ENCODE assay signal across 12 cellular contexts in genomic region chr18:58896734-58897508, GRCh38. TPM values are rescaled to one million over a fixed set of nuclear protein-coding genes. Genes with fewer than 3 reads are reported as not detected.
DNase-seq lines count a peak whose midpoint lies in the region; ATAC-seq and TF ChIP-seq lines count a peak whose summit lies in the region.
"Had no signal": no experiment of that assay in that cellular context is flagged by ENCODE, and none has a peak within 500 bp of the region (broad histone marks: within the 10 kb centered on the region; RNA-seq: fewer than 3 reads in every experiment).

No MANE protein-coding gene starts in this region.

- H2BK5ac ChIP-seq in IMR-90 (ENCODE audit: low read depth, low read length, poor library complexity, severe bottlenecking): no peak overlapping the region

- dilution Hi-C loops in IMR-90 (cut with HindIII; ENCODE audit: low sequenced_read_pairs, unreplicated experiment): no loop called here

- peaks cover 2% of the 10 kb centered on the region for H3K36me3 Mint-ChIP-seq in activated naive CD8-positive, alpha-beta T cell treated with anti-CD3 and anti-CD28 coated beads, Interleukin-2, amount 10 ng/mL, durations not matched to agents 7 days and 5 days
- H3K36me3 Mint-ChIP-seq in activated naive CD8-positive, alpha-beta T cell treated with anti-CD3 and anti-CD28 coated beads, Interleukin-2, amount 50 U/mL, for 24 hours (ENCODE audit: low read depth): no peaks in the 10 kb centered on the region
- H3K36me3 Mint-ChIP-seq in central memory CD8-positive, alpha-beta T cell (ENCODE audit: insufficient read depth): peaks cover 5% of the 10 kb centered on the region
- no peaks in the 10 kb centered on the region for H3K36me3 Mint-ChIP-seq in activated T-helper 2 cell treated with anti-CD3 and anti-CD28 coated beads, Interferon-gamma antibody, Interleukin-2, Interleukin-4, amounts not matched to agents 10 μg/mL and 5 μg/mL and 100 μg/mL, durations not matched to agents 14 hours and 24 hours and 36 hours (ENCODE audit: low read depth)

- POLR2A ChIA-PET in activated naive CD8-positive, alpha-beta T cell treated with anti-CD3 and anti-CD28 coated beads, Interleukin-2, amount 10 ng/mL, durations not matched to agents 7 days and 5 days (lab: Charles Lee): no interaction called here
- POLR2A ChIA-PET in IMR-90 (lab: Charles Lee; ENCODE audit: unreplicated experiment): no interaction called here

- TF ChIP-seq RAD21 in IMR-90 (IDR thresholded peaks at IDR 0.05; ENCODE audit: low read length): no peak

- peaks cover 1% of the 10 kb centered on the region for H3K9me3 Mint-ChIP-seq in activated naive CD8-positive, alpha-beta T cell treated with anti-CD3 and anti-CD28 coated beads, Interleukin-2, amount 10 ng/mL, durations not matched to agents 7 days and 5 days
- no peaks in the 10 kb centered on the region for H3K9me3 Mint-ChIP-seq in activated naive CD8-positive, alpha-beta T cell treated with anti-CD3 and anti-CD28 coated beads, Interleukin-2, amount 50 U/mL, for 24 hours
- no peaks in the 10 kb centered on the region for H3K9me3 Mint-ChIP-seq in central memory CD8-positive, alpha-beta T cell
- no peaks in the 10 kb centered on the region for H3K9me3 Mint-ChIP-seq in activated T-helper 2 cell treated with anti-CD3 and anti-CD28 coated beads, Interferon-gamma antibody, Interleukin-2, Interleukin-4, amounts not matched to agents 10 μg/mL and 5 μg/mL and 100 μg/mL, durations not matched to agents 14 hours and 24 hours and 36 hours
- H3K9me3 Mint-ChIP-seq: activated T-cell treated with anti-CD3 and anti-CD28 coated beads, Interleukin-2, amount 50 U/mL, for 24 hours had no signal

- no peak overlapping the region for H2BK15ac ChIP-seq in IMR-90 (ENCODE audit: low read depth, low read length)

- H3K4me3 ChIP-seq in IMR-90 (ENCODE audit: insufficient read depth, low read depth, low read length): no peak overlapping the region
- H3K4me3 ChIP-seq in thoracic aorta: no peak overlapping the region
- no peak overlapping the region for H3K4me3 ChIP-seq in stomach

- CTCF ChIA-PET in IMR-90 (lab: Yijun Ruan, JAX): interaction anchor here (0.6 kb wide), 1 partner anchor 14 kb away, joined by 3 read pairs; no protein-coding TSS in a partner anchor

- peak; percentile 22 for ATAC-seq in activated naive CD8-positive, alpha-beta T cell treated with anti-CD3 and anti-CD28 coated beads, Interleukin-2, amount 10 ng/mL, durations not matched to agents 7 days and 5 days (ENCODE audit: low read depth)
- ATAC-seq in activated naive CD8-positive, alpha-beta T cell treated with anti-CD3 and anti-CD28 coated beads, Interleukin-2, amount 50 U/mL, for 24 hours: no peak
- ATAC-seq in IMR-90 (ENCODE audit: low read depth) (no peak), thoracic aorta (ENCODE audit: insufficient number of reproducible peaks, low FRiP score, low read depth) (no peak), GM21367 (IDR thresholded peaks at IDR 0.05; ENCODE audit: unreplicated experiment) (no peak)
- ATAC-seq in central memory CD8-positive, alpha-beta T cell (replicated peaks; ENCODE audit: extremely low read depth, poor library complexity, severe bottlenecking): no peak

- H3K79me1 ChIP-seq in IMR-90 (ENCODE audit: low read depth in 1 of 2, low read length in 2 of 2): peaks cover 47 to 83% of the 10 kb centered on the region in 2 experiments

- H4K91ac ChIP-seq in IMR-90 (ENCODE audit: insufficient read depth, low read depth, low read length): no peak overlapping the region

- BruUV-seq in IMR-90 (replicated peaks; lab: Mats Ljungman, UMichigan): no TSS peak

- H2BK20ac ChIP-seq in IMR-90 (ENCODE audit: low read depth, low read length): no peak overlapping the region

- no peak overlapping the region for H3K27ac ChIP-seq in IMR-90 (ENCODE audit: insufficient read depth, low read length)
- peak overlapping the region; percentile 78 to 80 for H3K27ac ChIP-seq in thoracic aorta
- no peak overlapping the region for H3K27ac ChIP-seq in stomach
- H3K27ac ChIP-seq: 22Rv1 had no signal

- H3K4me1 ChIP-seq in IMR-90 (ENCODE audit: control insufficient read depth, insufficient read depth, low read length) (peaks cover 5% of the 10 kb centered on the region), thoracic aorta (ENCODE audit: control insufficient read depth in 1 of 2, low read depth in 2 of 2) (peaks cover 33 to 81% of the 10 kb centered on the region in 2 donors), stomach (peaks cover 0 to 36% (median 15%) of the 10 kb centered on the region in 4 donors)

- TF ChIP-seq EP300 in stomach (IDR thresholded peaks at IDR 0.05): no peak

- peak overlapping the region; percentile 56; the same call in 1 of the 2 replicates for H3K23ac ChIP-seq in IMR-90 (ENCODE audit: low read depth, low read length)

- WGBS in IMR-90 (ENCODE audit: extremely low coverage in 2 of 2, insufficient read length in 1 of 2), 2 experiments: no CpG with 5 or more reads among the region's 8 CpGs
- whole genome bisulfite sequencing in stomach, 5 donors: 78 to 88% (median 82%) methylated on average over 8 of the region's 8 CpGs

- H3K36me3 ChIP-seq in IMR-90 (ENCODE audit: control insufficient read depth, insufficient read depth, low read length) (peaks cover 12% of the 10 kb centered on the region), thoracic aorta (peaks cover 7% of the 10 kb centered on the region), stomach (peaks cover 0 to 27% (median 12%) of the 10 kb centered on the region in 4 donors)

- no peak overlapping the region for H4K5ac ChIP-seq in IMR-90 (ENCODE audit: low read depth, low read length)

- no peak overlapping the region for H2AK9ac ChIP-seq in IMR-90 (replicated peaks; ENCODE audit: low read depth, low read length, poor library complexity)

- peaks cover 12% of the 10 kb centered on the region for H3K27me3 Mint-ChIP-seq in activated naive CD8-positive, alpha-beta T cell treated with anti-CD3 and anti-CD28 coated beads, Interleukin-2, amount 10 ng/mL, durations not matched to agents 7 days and 5 days
- H3K27me3 Mint-ChIP-seq in activated naive CD8-positive, alpha-beta T cell treated with anti-CD3 and anti-CD28 coated beads, Interleukin-2, amount 50 U/mL, for 24 hours: peaks cover 8% of the 10 kb centered on the region
- no peaks in the 10 kb centered on the region for H3K27me3 Mint-ChIP-seq in central memory CD8-positive, alpha-beta T cell
- H3K27me3 Mint-ChIP-seq in activated T-helper 2 cell treated with anti-CD3 and anti-CD28 coated beads, Interferon-gamma antibody, Interleukin-2, Interleukin-4, amounts not matched to agents 10 μg/mL and 5 μg/mL and 100 μg/mL, durations not matched to agents 14 hours and 24 hours and 36 hours (ENCODE audit: low read depth): no peaks in the 10 kb centered on the region

- H3K9me1 ChIP-seq in IMR-90 (ENCODE audit: insufficient read depth, low read length): peaks cover 16% of the 10 kb centered on the region; the same call in 1 of the 2 replicates

- DNase-seq in activated naive CD8-positive, alpha-beta T cell treated with anti-CD3 and anti-CD28 coated beads, Interleukin-2, amount 10 ng/mL, durations not matched to agents 7 days and 5 days: no peak
- no peak for DNase-seq in activated naive CD8-positive, alpha-beta T cell treated with anti-CD3 and anti-CD28 coated beads, Interleukin-2, amount 50 U/mL, for 24 hours
- DNase-seq in IMR-90: no peak
- no peak for DNase-seq in central memory CD8-positive, alpha-beta T cell (ENCODE audit: low spot score in 2 of 2)
- no peak for DNase-seq in thoracic aorta (ENCODE audit: low spot score)
- no peak for DNase-seq in stomach
- DNase-seq in activated T-helper 2 cell treated with anti-CD3 and anti-CD28 coated beads, Interferon-gamma antibody, Interleukin-2, Interleukin-4, amounts not matched to agents 10 μg/mL and 5 μg/mL and 100 μg/mL, durations not matched to agents 14 hours and 24 hours and 36 hours (ENCODE audit: low spot score): no peak
- DNase-seq: activated T-cell treated with anti-CD3 and anti-CD28 coated beads, Interleukin-2, amount 50 U/mL, for 24 hours; GF-D8; NCI-H1930 had no signal

- no peak overlapping the region for H4K8ac ChIP-seq in IMR-90 (ENCODE audit: low read depth in 2 of 2, low read length in 2 of 2)

- H3K27me3 ChIP-seq in IMR-90 (ENCODE audit: control insufficient read depth, insufficient read depth, low read length) (no peaks in the 10 kb centered on the region), thoracic aorta (replicated peaks; ENCODE audit: insufficient read depth) (no peaks in the 10 kb centered on the region), stomach (no peaks in the 10 kb centered on the region)

- no peak overlapping the region for H3K4ac ChIP-seq in IMR-90 (ENCODE audit: low read depth, low read length)

- H3K27ac Mint-ChIP-seq in activated naive CD8-positive, alpha-beta T cell treated with anti-CD3 and anti-CD28 coated beads, Interleukin-2, amount 10 ng/mL, durations not matched to agents 7 days and 5 days: no peak overlapping the region
- no peak overlapping the region for H3K27ac Mint-ChIP-seq in activated naive CD8-positive, alpha-beta T cell treated with anti-CD3 and anti-CD28 coated beads, Interleukin-2, amount 50 U/mL, for 24 hours
- peak overlapping the region; percentile 75 for H3K27ac Mint-ChIP-seq in central memory CD8-positive, alpha-beta T cell (ENCODE audit: low read depth)
- H3K27ac Mint-ChIP-seq in activated T-helper 2 cell treated with anti-CD3 and anti-CD28 coated beads, Interferon-gamma antibody, Interleukin-2, Interleukin-4, amounts not matched to agents 10 μg/mL and 5 μg/mL and 100 μg/mL, durations not matched to agents 14 hours and 24 hours and 36 hours: no peak overlapping the region
- H3K27ac Mint-ChIP-seq: activated T-cell treated with anti-CD3 and anti-CD28 coated beads, Interleukin-2, amount 50 U/mL, for 24 hours had no signal

- no peaks in the 10 kb centered on the region for H3K9me3 ChIP-seq in IMR-90 (ENCODE audit: control insufficient read depth, insufficient read depth, low read length)
- no peaks in the 10 kb centered on the region for H3K9me3 ChIP-seq in thoracic aorta
- H3K9me3 ChIP-seq in stomach: no peaks in the 10 kb centered on the region

- no peak for TF ChIP-seq CTCF in IMR-90 (conservative IDR thresholded peaks at IDR 0.05; ENCODE audit: low read depth, low read length)
- TF ChIP-seq CTCF in thoracic aorta (IDR thresholded peaks at IDR 0.05): no peak
- TF ChIP-seq CTCF in stomach (IDR thresholded peaks at IDR 0.05): no peak

- no peak overlapping the region for H3K4me3 Mint-ChIP-seq in activated naive CD8-positive, alpha-beta T cell treated with anti-CD3 and anti-CD28 coated beads, Interleukin-2, amount 10 ng/mL, durations not matched to agents 7 days and 5 days
- H3K4me3 Mint-ChIP-seq in activated naive CD8-positive, alpha-beta T cell treated with anti-CD3 and anti-CD28 coated beads, Interleukin-2, amount 50 U/mL, for 24 hours: no peak overlapping the region
- peak overlapping the region; percentile 15 for H3K4me3 Mint-ChIP-seq in central memory CD8-positive, alpha-beta T cell
- H3K4me3 Mint-ChIP-seq in activated T-helper 2 cell treated with anti-CD3 and anti-CD28 coated beads, Interferon-gamma antibody, Interleukin-2, Interleukin-4, amounts not matched to agents 10 μg/mL and 5 μg/mL and 100 μg/mL, durations not matched to agents 14 hours and 24 hours and 36 hours (ENCODE audit: low read depth): no peak overlapping the region
- H3K4me3 Mint-ChIP-seq: activated T-cell treated with anti-CD3 and anti-CD28 coated beads, Interleukin-2, amount 50 U/mL, for 24 hours had no signal

- no peak overlapping the region for H2AK5ac ChIP-seq in IMR-90 (ENCODE audit: low read depth, low read length)

- H2BK120ac ChIP-seq in IMR-90 (ENCODE audit: low read depth, low read length): no peak overlapping the region

- peaks cover 8% of the 10 kb centered on the region; the same call in 1 of the 2 replicates for H4K20me1 ChIP-seq in IMR-90 (ENCODE audit: insufficient read depth, low read length)

- H3K56ac ChIP-seq in IMR-90 (ENCODE audit: extremely low read depth, insufficient read depth, low read length): no peak overlapping the region

- H3K14ac ChIP-seq in IMR-90 (replicated peaks; ENCODE audit: low read depth, low read length): no peak overlapping the region

- no peak overlapping the region for H3K18ac ChIP-seq in IMR-90 (ENCODE audit: low read depth, low read length)

- no peak for TF ChIP-seq POLR2A in IMR-90 (IDR thresholded peaks at IDR 0.05; ENCODE audit: low read depth, low read length)
- TF ChIP-seq POLR2A in stomach (IDR thresholded peaks at IDR 0.05): no peak

- peaks cover 12% of the 10 kb centered on the region for H3K4me1 Mint-ChIP-seq in activated naive CD8-positive, alpha-beta T cell treated with anti-CD3 and anti-CD28 coated beads, Interleukin-2, amount 10 ng/mL, durations not matched to agents 7 days and 5 days
- H3K4me1 Mint-ChIP-seq in activated naive CD8-positive, alpha-beta T cell treated with anti-CD3 and anti-CD28 coated beads, Interleukin-2, amount 50 U/mL, for 24 hours: peaks cover 24% of the 10 kb centered on the region
- H3K4me1 Mint-ChIP-seq in central memory CD8-positive, alpha-beta T cell: peaks cover 45% of the 10 kb centered on the region
- peaks cover 10% of the 10 kb centered on the region for H3K4me1 Mint-ChIP-seq in activated T-helper 2 cell treated with anti-CD3 and anti-CD28 coated beads, Interferon-gamma antibody, Interleukin-2, Interleukin-4, amounts not matched to agents 10 μg/mL and 5 μg/mL and 100 μg/mL, durations not matched to agents 14 hours and 24 hours and 36 hours (ENCODE audit: low read depth)

- in situ Hi-C loops in IMR-90 (cut with MboI; ENCODE audit: low sequenced_read_pairs): no loop called here

- no peak overlapping the region for H3K9ac ChIP-seq in IMR-90 (ENCODE audit: low read depth, low read length)

- H3K4me2 ChIP-seq in IMR-90 (ENCODE audit: low read depth, low read length): no peak overlapping the region

- intact Hi-C loops in IMR-90 (cut with micrococcal nuclease): no loop called here
- intact Hi-C loops in stomach (cut with DNase I; ENCODE audit: low total_unique reads): no loop called here
- intact Hi-C loops in activated T-helper 2 cell treated with anti-CD3 and anti-CD28 coated beads, Interferon-gamma antibody, Interleukin-2, Interleukin-4, amounts not matched to agents 10 μg/mL and 5 μg/mL and 100 μg/mL, durations not matched to agents 14 hours and 24 hours and 36 hours (cut with micrococcal nuclease): no loop called here

- no peak overlapping the region for H2AFZ ChIP-seq in IMR-90 (replicated peaks; ENCODE audit: low read length, poor library complexity)

RNA-seq across cellular contexts. Expression of gene ZNF532, which starts 32.2 kb away (rescaled TPM):
- 1 to 10 TPM; 4.0 to 4.8 TPM for total RNA-seq in activated naive CD8-positive, alpha-beta T cell treated with anti-CD3 and anti-CD28 coated beads, Interleukin-2, amount 10 ng/mL, durations not matched to agents 7 days and 5 days
- total RNA-seq in IMR-90 (2012; rRNA removed) (29.9 and 30.0 TPM in 2 replicates), thoracic aorta (100 to 1,000 TPM; 133 to 211 TPM), stomach (10 to 100 TPM in 4 of 5 donors, 1 to 10 TPM in 1; 2.9 to 53.7 (median 46.8) TPM)
- polyA plus RNA-seq in IMR-90 (2012; rRNA removed) (36.7 and 45.8 TPM in 2 replicates), stomach (1 to 10 TPM; 9.5 to 9.6 (median 9.6) TPM)
- 18.1 and 24.4 TPM in 2 replicates for polyA plus RNA-seq in IMR-90 (2012; cell fraction: cytosol; rRNA removed)
- polyA plus RNA-seq in IMR-90 (2012; cell fraction: nucleus; rRNA removed; ENCODE audit: low replicate concordance): 43.8 and 99.3 TPM in 2 replicates
- total RNA-seq in activated T-helper 2 cell treated with anti-CD3 and anti-CD28 coated beads, Interferon-gamma antibody, Interleukin-2, Interleukin-4, amounts not matched to agents 10 μg/mL and 5 μg/mL and 100 μg/mL, durations not matched to agents 14 hours and 24 hours and 36 hours: 3.7 and 4.3 TPM in 2 replicates

Comparison
In these comparisons a context has a peak if more than half of its experiments do, and no peak if none do; other contexts are left out.
1. H3K27ac ChIP-seq: peak in thoracic aorta (2 of 2); none in IMR-90 (single experiment) and stomach (0 of 5).